In the genomic region with DNA sequence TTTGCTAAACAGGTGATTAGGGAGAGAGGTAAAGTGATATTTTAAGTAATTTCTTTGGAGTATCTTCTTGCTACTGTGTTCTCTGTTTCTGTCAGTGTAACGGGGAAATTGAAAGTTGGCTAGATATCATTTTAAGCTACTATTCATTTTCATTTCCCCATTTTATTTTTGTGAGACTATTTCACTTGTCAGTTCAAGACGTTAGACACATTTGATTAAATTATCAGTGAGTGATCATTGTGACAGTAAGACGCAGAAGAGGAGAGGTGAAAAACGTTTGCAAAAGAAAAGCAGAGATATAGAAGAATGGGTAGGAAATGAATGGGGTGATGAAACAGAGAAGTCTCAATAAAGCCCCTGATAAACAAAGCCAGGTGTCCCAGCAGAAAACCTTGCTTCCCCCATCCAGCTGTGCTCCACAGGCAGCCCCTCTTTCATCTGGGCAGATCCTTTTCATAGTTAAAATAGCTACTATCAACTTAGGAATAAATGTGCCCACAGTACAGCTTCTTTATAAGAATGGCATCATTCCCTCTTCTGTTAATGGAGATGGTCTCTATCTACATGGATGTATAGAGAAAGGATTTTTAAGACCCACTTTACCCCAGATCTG, we compare ENCODE assay signal across 14 cellular contexts.
DNase-seq lines count a peak whose midpoint lies in the region; ATAC-seq and TF ChIP-seq lines count a peak whose summit lies in the region.
"Had no signal": no experiment of that assay in that cellular context is flagged by ENCODE, and none has a peak within 500 bp of the region (broad histone marks: within the 10 kb centered on the region; RNA-seq: fewer than 3 reads in every experiment).

No MANE protein-coding gene starts in this region.

- TF ChIP-seq POLR2A in gastroesophageal sphincter (IDR thresholded peaks at IDR 0.05), result no peak

- no peaks in the 10 kb centered on the region for H3K9me3 ChIP-seq in gastroesophageal sphincter
- H3K9me3 ChIP-seq: colonic mucosa had no signal

- H3K27me3 ChIP-seq in gastroesophageal sphincter, result no peaks in the 10 kb centered on the region
- H3K27me3 ChIP-seq: colonic mucosa had no signal

- no peak for TF ChIP-seq EP300 in gastroesophageal sphincter (IDR thresholded peaks at IDR 0.05)

- DNase-seq in NOMO-1 treated with DMSO at 0.1 percent for 48 hours (lab: John Stamatoyannopoulos, UW; ENCODE audit: unreplicated experiment), result peak; percentile 51
- DNase-seq in NOMO-1 treated with dmso at 0.1 percent for 144 hours (lab: John Stamatoyannopoulos, UW; ENCODE audit: unreplicated experiment), result no peak
- no peak for DNase-seq in stimulated activated naive B cell treated with anti-CD40 and anti-IgM and Interleukin-4, amounts not matched to agents 10 μg/mL and 1 μg/mL and 100 μg/mL, for 72 hours
- DNase-seq in NCI-H2107 treated with DMSO at 0.1 percent for 48 hours (lab: John Stamatoyannopoulos, UW; ENCODE audit: unreplicated experiment), result no peak
- DNase-seq in cerebellum (ENCODE audit: low spot score), result no peak
- DNase-seq: 8988T; activated T-cell treated with anti-CD3 and anti-CD28 coated beads, Interleukin-2, amount 50 U/mL, for 4 hours; colonic mucosa; NCI-H69; stimulated activated CD4-positive, alpha-beta T cell treated with anti-CD3 and anti-CD28 coated beads, Interleukin-1b, Interleukin-23, amount 100 ng/mL, for 48 hours had no signal

- H3K4me3 ChIP-seq in gastroesophageal sphincter, result no peak overlapping the region
- H3K4me3 ChIP-seq: colonic mucosa had no signal

- peaks cover 9 to 11% of the 10 kb centered on the region in 2 donors for H3K9me3 Mint-ChIP-seq in stimulated activated naive B cell treated with anti-CD40 and anti-IgM and Interleukin-4, amounts not matched to agents 10 μg/mL and 1 μg/mL and 100 μg/mL, for 72 hours

- peak overlapping the region; percentile 2 for H3K27ac Mint-ChIP-seq in stimulated activated naive B cell treated with anti-CD40 and anti-IgM and Interleukin-4, amounts not matched to agents 10 μg/mL and 1 μg/mL and 100 μg/mL, for 72 hours
- H3K27ac Mint-ChIP-seq: nephron had no signal

- TF ChIP-seq CTCF in gastroesophageal sphincter (IDR thresholded peaks at IDR 0.05), result no peak

- peak overlapping the region; percentile 25 to 42 for H3K4me3 Mint-ChIP-seq in stimulated activated naive B cell treated with anti-CD40 and anti-IgM and Interleukin-4, amounts not matched to agents 10 μg/mL and 1 μg/mL and 100 μg/mL, for 72 hours
- H3K4me3 Mint-ChIP-seq: activated T-cell treated with anti-CD3 and anti-CD28 coated beads, Interleukin-2, amount 50 U/mL, for 4 hours; nephron had no signal

- H3K4me1 ChIP-seq in gastroesophageal sphincter, result no peaks in the 10 kb centered on the region
- H3K4me1 ChIP-seq: colonic mucosa had no signal

- peaks cover 9 to 24% of the 10 kb centered on the region in 2 donors for H3K36me3 Mint-ChIP-seq in stimulated activated naive B cell treated with anti-CD40 and anti-IgM and Interleukin-4, amounts not matched to agents 10 μg/mL and 1 μg/mL and 100 μg/mL, for 72 hours

- ATAC-seq in HG02571 (IDR thresholded peaks at IDR 0.05; ENCODE audit: unreplicated experiment), result peak; percentile 81
- peak; percentile 69 for ATAC-seq in HG03460 (IDR thresholded peaks at IDR 0.05; ENCODE audit: unreplicated experiment)
- peak; percentile 51 to 63 for ATAC-seq in stimulated activated naive B cell treated with anti-CD40 and anti-IgM and Interleukin-4, amounts not matched to agents 10 μg/mL and 1 μg/mL and 100 μg/mL, for 72 hours (replicated peaks)
- no peak for ATAC-seq in gastroesophageal sphincter
- ATAC-seq: activated T-cell treated with anti-CD3 and anti-CD28 coated beads, Interleukin-2, amount 50 U/mL, for 4 hours had no signal

- WGBS in gastroesophageal sphincter (ENCODE audit: low coverage in 1 of 2), 2 donors, result 57 to 69% methylated on average over 4 of the region's 4 CpGs

- H3K36me3 ChIP-seq in gastroesophageal sphincter, result no peaks in the 10 kb centered on the region
- H3K36me3 ChIP-seq: colonic mucosa had no signal

- H3K27me3 Mint-ChIP-seq in stimulated activated naive B cell treated with anti-CD40 and anti-IgM and Interleukin-4, amounts not matched to agents 10 μg/mL and 1 μg/mL and 100 μg/mL, for 72 hours, result peaks cover 0 to 4% of the 10 kb centered on the region in 2 donors

- peaks cover 34 to 64% of the 10 kb centered on the region in 2 donors for H3K4me1 Mint-ChIP-seq in stimulated activated naive B cell treated with anti-CD40 and anti-IgM and Interleukin-4, amounts not matched to agents 10 μg/mL and 1 μg/mL and 100 μg/mL, for 72 hours
- H3K4me1 Mint-ChIP-seq: nephron had no signal

- H3K27ac ChIP-seq in gastroesophageal sphincter, result no peak overlapping the region
- H3K27ac ChIP-seq: colonic mucosa had no signal
